In the genomic region with DNA sequence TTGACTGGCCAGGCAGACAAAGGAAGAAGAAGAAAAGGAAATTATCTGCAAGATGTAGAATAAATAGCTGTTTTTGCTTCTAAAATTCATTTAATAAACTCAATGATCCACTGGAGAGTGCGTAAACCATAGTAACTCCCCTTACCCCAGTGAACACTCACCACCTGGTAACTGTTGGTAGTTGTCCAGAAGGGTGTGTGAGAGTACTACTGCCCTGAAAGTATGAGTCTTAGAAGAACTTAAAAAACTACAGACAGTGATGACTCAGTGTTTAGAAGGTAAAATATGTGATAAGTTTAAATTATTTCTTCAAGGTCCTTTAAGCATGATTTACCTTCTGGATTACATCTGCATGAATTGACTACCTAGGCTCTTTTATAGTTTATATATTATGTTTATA, we compare ENCODE assay signal across 15 cellular contexts. TPM values are rescaled to one million over a fixed set of nuclear protein-coding genes. Genes with fewer than 3 reads are reported as not detected.
DNase-seq lines count a peak whose midpoint lies in the region; ATAC-seq, FAIRE-seq and TF ChIP-seq lines count a peak whose summit lies in the region.
"Had no signal": no experiment of that assay in that cellular context is flagged by ENCODE, and none has a peak within 500 bp of the region (broad histone marks: within the 10 kb centered on the region; RNA-seq: fewer than 3 reads in every experiment).

No MANE protein-coding gene starts in this region.

- no peaks in the 10 kb centered on the region for H3K79me2 ChIP-seq in astrocyte (ENCODE audit: insufficient read depth, low read length)

- H3K4me1 Mint-ChIP-seq in astrocyte (ENCODE audit: low read depth, unreplicated experiment) = peaks cover 18% of the 10 kb centered on the region
- H3K4me1 Mint-ChIP-seq: immature natural killer cell had no signal

- H3K27me3 ChIP-seq in GM06990 (replicated peaks; ENCODE audit: control insufficient read depth, insufficient read depth, low read length) (no peaks in the 10 kb centered on the region), MG63 (no peaks in the 10 kb centered on the region), astrocyte (ENCODE audit: insufficient read depth, low read length) (no peaks in the 10 kb centered on the region), lower lobe of right lung (ENCODE audit: low read depth) (no peaks in the 10 kb centered on the region)
- H3K27me3 ChIP-seq: stomach had no signal

- H3K9ac ChIP-seq in astrocyte (ENCODE audit: low read length) = no peak overlapping the region

- H3K36me3 ChIP-seq in GM06990 (ENCODE audit: control insufficient read depth, insufficient read depth, low read length) (no peaks in the 10 kb centered on the region), MG63 (no peaks in the 10 kb centered on the region), astrocyte (ENCODE audit: insufficient read depth, low read length) (no peaks in the 10 kb centered on the region), lower lobe of right lung (no peaks in the 10 kb centered on the region)
- H3K36me3 ChIP-seq: stomach had no signal

- intact Hi-C loops in lower lobe of right lung (cut with DNase I) = no loop called here

- H3K27ac ChIP-seq in astrocyte (ENCODE audit: low read depth, low read length) (no peak overlapping the region), lower lobe of right lung (no peak overlapping the region)
- H3K27ac ChIP-seq: stomach had no signal

- no peak overlapping the region for H3K4me2 ChIP-seq in astrocyte (ENCODE audit: low read length)

- H4K20me1 ChIP-seq in astrocyte (ENCODE audit: insufficient read depth, low read length) = no peaks in the 10 kb centered on the region

- H3K9me3 ChIP-seq in MG63 = no peaks in the 10 kb centered on the region; the same call in 1 of the 2 replicates
- H3K9me3 ChIP-seq in astrocyte (ENCODE audit: insufficient read depth, low read depth, low read length) = no peaks in the 10 kb centered on the region
- H3K9me3 ChIP-seq in lower lobe of right lung = peaks cover 8% of the 10 kb centered on the region

- H3K4me1 ChIP-seq in astrocyte (ENCODE audit: insufficient read depth, low read length) (peaks cover 20% of the 10 kb centered on the region), lower lobe of right lung (peaks cover 10% of the 10 kb centered on the region)
- H3K4me1 ChIP-seq: stomach had no signal

- peaks cover 8% of the 10 kb centered on the region for H3K9me3 Mint-ChIP-seq in astrocyte (ENCODE audit: unreplicated experiment)

- H3K4me3 Mint-ChIP-seq in astrocyte (ENCODE audit: unreplicated experiment) = no peak overlapping the region
- H3K4me3 Mint-ChIP-seq: CD4-positive, alpha-beta T cell; immature natural killer cell had no signal

- peak overlapping the region; percentile 49 for H3K27ac Mint-ChIP-seq in astrocyte (ENCODE audit: unreplicated experiment)
- H3K27ac Mint-ChIP-seq: CD4-positive, alpha-beta T cell; immature natural killer cell had no signal

- TF ChIP-seq CTCF in GM06990 (IDR thresholded peaks at IDR 0.05; ENCODE audit: insufficient read depth, low read length, poor library complexity, severe bottlenecking) (peak; percentile 8), astrocyte (IDR thresholded peaks at IDR 0.05; ENCODE audit: insufficient read depth, low read depth, low read length) (no peak), lower lobe of right lung (IDR thresholded peaks at IDR 0.05) (no peak)

- H3K27me3 Mint-ChIP-seq in astrocyte (ENCODE audit: low read depth, unreplicated experiment) = no peaks in the 10 kb centered on the region
- H3K27me3 Mint-ChIP-seq: CD4-positive, alpha-beta T cell had no signal

- no peak overlapping the region for H2AFZ ChIP-seq in astrocyte (ENCODE audit: low read depth, low read length)

- H3K36me3 Mint-ChIP-seq in astrocyte (ENCODE audit: low read depth, unreplicated experiment) = peaks cover 2% of the 10 kb centered on the region
- H3K36me3 Mint-ChIP-seq: immature natural killer cell had no signal

- ATAC-seq in lower lobe of right lung (peak; percentile 42 to 58), GM21515 (IDR thresholded peaks at IDR 0.05; ENCODE audit: unreplicated experiment) (no peak)
- ATAC-seq: HepG2 had no signal

- FAIRE-seq in astrocyte (lab: Jason Lieb, UNC) = peak; percentile 23
- FAIRE-seq: HepG2 had no signal

- no peak for DNase-seq in GM06990 (ENCODE audit: extremely low read depth, insufficient read length)
- peak; percentile 20 for DNase-seq in MG63
- peak; percentile 89 for DNase-seq in astrocyte (ENCODE audit: low read depth)
- no peak for DNase-seq in lower lobe of right lung
- no peak for DNase-seq in activated CD8-positive, alpha-beta memory T cell treated with anti-CD3 and anti-CD28 coated beads, Interleukin-2, amount 50 U/mL, for 48 hours
- DNase-seq in NCI-H1048 (lab: John Stamatoyannopoulos, UW) = no peak
- no peak for DNase-seq in OCI-M2 (lab: John Stamatoyannopoulos, UW; ENCODE audit: unreplicated experiment)
- DNase-seq: activated CD4-positive, alpha-beta T cell treated with anti-CD3 and anti-CD28 coated beads, Interleukin-2, amount 50 U/mL, for 1 hour; activated gamma-delta T cell; CD4-positive, alpha-beta T cell; immature natural killer cell; NCI-H1930; stomach had no signal

- no peak overlapping the region for H3K4me3 ChIP-seq in GM06990 (replicated peaks; ENCODE audit: low read depth, low read length)
- H3K4me3 ChIP-seq in MG63 = no peak overlapping the region
- H3K4me3 ChIP-seq in astrocyte (ENCODE audit: insufficient read depth, low read depth, low read length) = no peak overlapping the region
- H3K4me3 ChIP-seq in lower lobe of right lung = no peak overlapping the region
- H3K4me3 ChIP-seq: stomach had no signal

RNA-seq across cellular contexts. Expression of a gene that starts 53.0 kb away (rescaled TPM):
- 72.6 and 89.1 TPM in 2 replicates for total RNA-seq in MG63 (2014; rRNA removed; shearing (Covaris generic); ENCODE audit: low replicate concordance)
- 22.0 and 31.3 TPM in 2 replicates for total RNA-seq in astrocyte
- total RNA-seq in lower lobe of right lung = 9.7 TPM

Comparison
In these comparisons a context has a peak if more than half of its experiments do, and no peak if none do; other contexts are left out.
1. DNase-seq: peak in MG63 (single experiment) and astrocyte (single experiment); none in GM06990 (single experiment), lower lobe of right lung (single experiment), activated CD8-positive, alpha-beta memory T cell treated with anti-CD3 and anti-CD28 coated beads, Interleukin-2, amount 50 U/mL, for 48 hours (single experiment), NCI-H1048 (single experiment) and OCI-M2 (single experiment).